19 cellular contexts compared by ENCODE assay signal in genomic region chr7:7808626-7809025, GRCh38.
DNase-seq lines count a peak whose midpoint lies in the region; ATAC-seq and TF ChIP-seq lines count a peak whose summit lies in the region.
"Had no signal": no experiment of that assay in that cellular context is flagged by ENCODE, and none has a peak within 500 bp of the region (broad histone marks: within the 10 kb centered on the region; RNA-seq: fewer than 3 reads in every experiment).

No MANE protein-coding gene starts in this region.

- H3K27me3 ChIP-seq in PC-3 (ENCODE audit: low read length) (no peaks in the 10 kb centered on the region), smooth muscle cell (ENCODE audit: low read depth) (no peaks in the 10 kb centered on the region)
- H3K27me3 ChIP-seq: BE2C, Peyer's patch, SJCRH30 had no signal

- H3F3A ChIP-seq in PC-3 (ENCODE audit: low read length, unreplicated experiment) (no peaks in the 10 kb centered on the region), smooth muscle cell (ENCODE audit: low read depth) (no peaks in the 10 kb centered on the region)

- TF ChIP-seq CTCF in PC-3 (conservative IDR thresholded peaks at IDR 0.05; ENCODE audit: low read depth, low read length) (no peak), smooth muscle cell (IDR thresholded peaks at IDR 0.05; ENCODE audit: borderline replicate concordance, insufficient read depth, poor library complexity, severe bottlenecking) (no peak), lower leg skin (IDR thresholded peaks at IDR 0.05) (no peak)

- peak overlapping the region; percentile 64 for H3K4me2 ChIP-seq in PC-3 (ENCODE audit: low read length)
- H3K4me2 ChIP-seq in smooth muscle cell = peak overlapping the region; percentile 35
- H3K4me2 ChIP-seq: GM23338 had no signal

- H3K4me1 ChIP-seq in PC-3 (ENCODE audit: insufficient read depth, low read length) (peaks cover 15% of the 10 kb centered on the region), smooth muscle cell (ENCODE audit: low read depth) (no peaks in the 10 kb centered on the region)
- H3K4me1 ChIP-seq: Peyer's patch, SJCRH30 had no signal

- POLR2A ChIA-PET in PC-3 (lab: Charles Lee; ENCODE audit: unreplicated experiment) = interaction anchor here (0.6 kb wide), 2 partner anchors 67 to 159 kb away, joined by 4 to 5 read pairs; no protein-coding TSS in a partner anchor

- ATAC-seq in PC-3 (no peak), GM21619 (IDR thresholded peaks at IDR 0.05; ENCODE audit: unreplicated experiment) (no peak)
- ATAC-seq: GM23338, T-helper 17 cell had no signal

- no peaks in the 10 kb centered on the region for H3K9me3 ChIP-seq in PC-3 (ENCODE audit: low read length)
- H3K9me3 ChIP-seq in smooth muscle cell (replicated peaks; ENCODE audit: low read depth) = no peaks in the 10 kb centered on the region
- H3K9me3 ChIP-seq: BE2C, Peyer's patch, SJCRH30 had no signal

- H3K27ac ChIP-seq in PC-3 (ENCODE audit: low read length) = no peak overlapping the region
- H3K27ac ChIP-seq in smooth muscle cell (ENCODE audit: low read depth) = no peak overlapping the region
- H3K27ac ChIP-seq: Peyer's patch, SJCRH30 had no signal

- H3K36me3 ChIP-seq in PC-3 (ENCODE audit: low read depth, low read length) (no peaks in the 10 kb centered on the region), smooth muscle cell (ENCODE audit: low read depth) (no peaks in the 10 kb centered on the region)
- H3K36me3 ChIP-seq: BE2C, Peyer's patch, SJCRH30 had no signal

- H2AFZ ChIP-seq in PC-3 (ENCODE audit: low read length) (no peak overlapping the region), smooth muscle cell (ENCODE audit: low read depth) (no peak overlapping the region)
- H2AFZ ChIP-seq: GM23338 had no signal

- no peaks in the 10 kb centered on the region for H3K9me2 ChIP-seq in PC-3 (replicated peaks; ENCODE audit: low read length)

- intact Hi-C loops in PC-3 (cut with micrococcal nuclease) (loop anchor here (1.0 to 5.0 kb wide), 2 partner anchors 54 to 160 kb away; partner anchors contain the start of gene GLCCI1), lower leg skin (cut with DNase I; ENCODE audit: low total_unique reads) (no loop called here)

- H3K9ac ChIP-seq in PC-3 (ENCODE audit: low read length) (no peak overlapping the region), smooth muscle cell (ENCODE audit: low read depth) (no peak overlapping the region)

- CTCF ChIA-PET in PC-3 (lab: Charles Lee) = no interaction called here

- BruUV-seq in PC-3 (replicated peaks; lab: Mats Ljungman, UMichigan) = no TSS peak

- no peak for TF ChIP-seq POLR2A in lower leg skin (IDR thresholded peaks at IDR 0.05)

- H4K20me1 ChIP-seq in PC-3 (ENCODE audit: low read length) = no peaks in the 10 kb centered on the region
- no peaks in the 10 kb centered on the region for H4K20me1 ChIP-seq in smooth muscle cell (ENCODE audit: low read depth)

- no peaks in the 10 kb centered on the region for H3K79me2 ChIP-seq in PC-3 (ENCODE audit: low read length)
- no peaks in the 10 kb centered on the region for H3K79me2 ChIP-seq in smooth muscle cell (ENCODE audit: low read depth)

- H3K4me3 ChIP-seq in PC-3 (ENCODE audit: low read length) (no peak overlapping the region; the same call in 1 of the 2 replicates), smooth muscle cell (no peak overlapping the region), lower leg skin (ENCODE audit: low read depth, poor library complexity, severe bottlenecking) (no peak overlapping the region)
- H3K4me3 ChIP-seq: GM23338, Peyer's patch, SJCRH30 had no signal

- DNase-seq in NCI-H2171 treated with DMSO at 0.1 percent for 48 hours (lab: John Stamatoyannopoulos, UW) = peak; percentile 66
- DNase-seq in NCI-H2171 (lab: John Stamatoyannopoulos, UW) = no peak
- DNase-seq in DMS 273 (lab: John Stamatoyannopoulos, UW; ENCODE audit: unreplicated experiment) = peak; percentile 58
- DNase-seq in PC-3 = no peak
- no peak for DNase-seq in smooth muscle cell (lab: John Stamatoyannopoulos, UW; ENCODE audit: unreplicated experiment)
- DNase-seq in lower leg skin (ENCODE audit: low spot score in 2 of 2) = no peak
- DNase-seq: BE2C; CD4-positive, CD25-positive, alpha-beta regulatory T cell; GDM1; KG1; MV-4-11; NCI-H1105 treated with DMSO at 0.1 percent for 48 hours; NCI-H2081 treated with DMSO at 0.1 percent for 48 hours; Peyer's patch; SJCRH30; SW 1271; T-helper 17 cell had no signal

- 95% methylated on average over 1 of the region's 1 CpG for WGBS in smooth muscle cell (ENCODE audit: low lambda C conversion rate)
- 85 to 93% methylated on average over 1 of the region's 1 CpG for WGBS in lower leg skin, 2 donors

Comparison
In these comparisons a context has a peak if more than half of its experiments do, and no peak if none do; other contexts are left out.
1. DNase-seq: peak in NCI-H2171 treated with DMSO at 0.1 percent for 48 hours (single experiment) and DMS 273 (single experiment); none in NCI-H2171 (single experiment), PC-3 (single experiment), smooth muscle cell (single experiment) and lower leg skin (0 of 2).